1 cellular context compared by ENCODE assay signal in the genomic region with DNA sequence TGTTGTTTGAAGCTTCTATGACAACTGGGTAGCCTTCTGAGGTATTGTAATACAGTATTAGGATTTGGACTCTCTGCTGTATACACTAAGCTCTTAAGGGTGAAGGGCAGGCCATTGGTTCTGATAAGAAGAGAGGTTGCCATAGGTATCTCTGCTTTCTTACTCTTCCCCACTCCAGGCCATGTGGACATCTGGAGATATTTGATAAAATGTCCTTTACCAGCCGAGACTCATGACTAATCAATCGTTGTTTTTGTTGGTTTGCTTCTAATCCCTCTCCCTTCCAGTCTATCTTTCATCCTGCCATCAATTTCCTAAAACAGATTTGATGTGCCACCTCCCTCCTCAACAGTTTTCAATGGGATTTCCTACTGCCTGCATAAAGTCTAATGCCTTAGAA.
TF ChIP-seq lines count a peak whose summit lies in the region.

No MANE protein-coding gene starts in this region.

TF ChIP-seq in HCT116, 20 proteins besides CTCF, POLR2A, EP300 and RAD21:
- TF ChIP-seq, protein P1, sequence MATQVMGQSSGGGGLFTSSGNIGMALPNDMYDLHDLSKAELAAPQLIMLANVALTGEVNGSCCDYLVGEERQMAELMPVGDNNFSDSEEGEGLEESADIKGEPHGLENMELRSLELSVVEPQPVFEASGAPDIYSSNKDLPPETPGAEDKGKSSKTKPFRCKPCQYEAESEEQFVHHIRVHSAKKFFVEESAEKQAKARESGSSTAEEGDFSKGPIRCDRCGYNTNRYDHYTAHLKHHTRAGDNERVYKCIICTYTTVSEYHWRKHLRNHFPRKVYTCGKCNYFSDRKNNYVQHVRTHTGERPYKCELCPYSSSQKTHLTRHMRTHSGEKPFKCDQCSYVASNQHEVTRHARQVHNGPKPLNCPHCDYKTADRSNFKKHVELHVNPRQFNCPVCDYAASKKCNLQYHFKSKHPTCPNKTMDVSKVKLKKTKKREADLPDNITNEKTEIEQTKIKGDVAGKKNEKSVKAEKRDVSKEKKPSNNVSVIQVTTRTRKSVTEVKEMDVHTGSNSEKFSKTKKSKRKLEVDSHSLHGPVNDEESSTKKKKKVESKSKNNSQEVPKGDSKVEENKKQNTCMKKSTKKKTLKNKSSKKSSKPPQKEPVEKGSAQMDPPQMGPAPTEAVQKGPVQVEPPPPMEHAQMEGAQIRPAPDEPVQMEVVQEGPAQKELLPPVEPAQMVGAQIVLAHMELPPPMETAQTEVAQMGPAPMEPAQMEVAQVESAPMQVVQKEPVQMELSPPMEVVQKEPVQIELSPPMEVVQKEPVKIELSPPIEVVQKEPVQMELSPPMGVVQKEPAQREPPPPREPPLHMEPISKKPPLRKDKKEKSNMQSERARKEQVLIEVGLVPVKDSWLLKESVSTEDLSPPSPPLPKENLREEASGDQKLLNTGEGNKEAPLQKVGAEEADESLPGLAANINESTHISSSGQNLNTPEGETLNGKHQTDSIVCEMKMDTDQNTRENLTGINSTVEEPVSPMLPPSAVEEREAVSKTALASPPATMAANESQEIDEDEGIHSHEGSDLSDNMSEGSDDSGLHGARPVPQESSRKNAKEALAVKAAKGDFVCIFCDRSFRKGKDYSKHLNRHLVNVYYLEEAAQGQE (IDR thresholded peaks at IDR 0.05; ENCODE audit: low read depth), result no peak
- TF ChIP-seq, protein P2, sequence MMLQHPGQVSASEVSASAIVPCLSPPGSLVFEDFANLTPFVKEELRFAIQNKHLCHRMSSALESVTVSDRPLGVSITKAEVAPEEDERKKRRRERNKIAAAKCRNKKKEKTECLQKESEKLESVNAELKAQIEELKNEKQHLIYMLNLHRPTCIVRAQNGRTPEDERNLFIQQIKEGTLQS (IDR thresholded peaks at IDR 0.05), result no peak
- no peak for TF ChIP-seq CEBPB (IDR thresholded peaks at IDR 0.05; ENCODE audit: low read depth)
